ENCODE assay signal across 9 cellular contexts in the genomic region with DNA sequence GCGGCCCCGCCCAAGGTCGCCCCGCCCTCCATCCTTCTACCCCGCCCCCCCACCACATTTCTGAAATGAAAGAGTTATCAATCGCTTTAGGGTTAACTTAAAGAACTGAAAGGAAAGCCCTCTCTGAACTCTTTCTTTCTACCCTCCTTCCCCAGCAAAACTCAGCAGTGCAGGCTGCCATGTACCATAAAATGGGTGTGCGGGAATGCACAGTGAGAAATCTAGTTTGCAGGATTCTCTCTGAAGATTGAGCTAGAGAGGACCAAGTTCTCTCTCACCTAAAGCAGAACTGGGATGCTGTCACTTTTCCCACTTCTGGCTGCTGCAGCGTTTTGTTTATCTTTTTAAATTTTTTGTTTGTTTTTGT.
DNase-seq lines count a peak whose midpoint lies in the region; ATAC-seq and TF ChIP-seq lines count a peak whose summit lies in the region.
"Had no signal": no experiment of that assay in that cellular context is flagged by ENCODE, and none has a peak within 500 bp of the region (broad histone marks: within the 10 kb centered on the region; RNA-seq: fewer than 3 reads in every experiment).

No MANE protein-coding gene starts in this region.

- peaks cover 0 to 20% (median 2%) of the 10 kb centered on the region in 9 donors for H3K27me3 ChIP-seq in heart left ventricle
- no peaks in the 10 kb centered on the region for H3K27me3 ChIP-seq in breast epithelium
- no peaks in the 10 kb centered on the region for H3K27me3 ChIP-seq in vagina

- peak in 1 of 4 donors; percentile 7 for ATAC-seq in heart left ventricle

- WGBS in heart left ventricle, 4 donors, result 8 to 24% (median 9%) methylated on average over 3 to 8 of the region's 8 CpGs
- WGBS in mesodermal cell (ENCODE audit: insufficient coverage in 2 of 2), 2 experiments, result 100% methylated on average over 1 of the region's 8 CpGs

- H3K4me1 ChIP-seq in heart left ventricle, result peaks cover 0 to 15% (median 1%) of the 10 kb centered on the region in 12 donors
- no peaks in the 10 kb centered on the region for H3K4me1 ChIP-seq in breast epithelium
- H3K4me1 ChIP-seq in mesodermal cell (ENCODE audit: control insufficient read depth, insufficient read depth, low read length, poor library complexity, severe bottlenecking), result no peaks in the 10 kb centered on the region
- peaks cover 5% of the 10 kb centered on the region for H3K4me1 ChIP-seq in vagina

- H3K27ac ChIP-seq in heart left ventricle (peak overlapping the region in 1 of 12 donors; percentile 52), breast epithelium (no peak overlapping the region), mesodermal cell (ENCODE audit: low read depth, low read length, severe bottlenecking) (no peak overlapping the region), vagina (no peak overlapping the region)

- H3K4me3 ChIP-seq in heart left ventricle (peak overlapping the region; percentile 18 to 64 (median 56)), breast epithelium (peak overlapping the region; percentile 46 to 70 (median 58)), mesodermal cell (ENCODE audit: extremely low read depth, insufficient read depth, low read length, poor library complexity, severe bottlenecking) (peak overlapping the region; percentile 51), vagina (peak overlapping the region; percentile 45 to 49)

- TF ChIP-seq POLR2A in heart left ventricle (IDR thresholded peaks at IDR 0.05) (no peak), breast epithelium (IDR thresholded peaks at IDR 0.05) (no peak), vagina (IDR thresholded peaks at IDR 0.05) (no peak)

- H3K9me3 ChIP-seq in heart left ventricle, result no peaks in the 10 kb centered on the region
- no peaks in the 10 kb centered on the region for H3K9me3 ChIP-seq in breast epithelium
- H3K9me3 ChIP-seq in mesodermal cell (ENCODE audit: control insufficient read depth, low read length), result no peaks in the 10 kb centered on the region
- H3K9me3 ChIP-seq in vagina, result no peaks in the 10 kb centered on the region

- no peak for TF ChIP-seq CTCF in heart left ventricle (IDR thresholded peaks at IDR 0.05)
- TF ChIP-seq CTCF in breast epithelium (IDR thresholded peaks at IDR 0.05), result no peak
- TF ChIP-seq CTCF in vagina (IDR thresholded peaks at IDR 0.05), result no peak

- DNase-seq in heart left ventricle (no peak), cardiac septum (ENCODE audit: low spot score) (no peak), breast epithelium (ENCODE audit: low spot score in 2 of 2) (no peak), vagina (ENCODE audit: extremely low spot score in 2 of 2) (no peak), middle frontal gyrus (ENCODE audit: extremely low spot score, low spot score) (no peak), foreskin melanocyte (no peak), NCI-H187 treated with DMSO at 0.1 percent for 48 hours (lab: John Stamatoyannopoulos, UW) (no peak)
- DNase-seq: DND-41 had no signal

- no peaks in the 10 kb centered on the region for H3K36me3 ChIP-seq in heart left ventricle
- no peaks in the 10 kb centered on the region for H3K36me3 ChIP-seq in breast epithelium
- no peaks in the 10 kb centered on the region for H3K36me3 ChIP-seq in mesodermal cell (ENCODE audit: control insufficient read depth, insufficient read depth, low read length)
- H3K36me3 ChIP-seq in vagina, result no peaks in the 10 kb centered on the region

- intact Hi-C loops in heart left ventricle (cut with DNase I), result loop anchor here in 1 of 10 donors (10.0 kb wide), 1 partner anchor 330 kb away; no protein-coding TSS in a partner anchor
- intact Hi-C loops in cardiac septum (cut with DNase I), result no loop called here
- intact Hi-C loops in breast epithelium (cut with DNase I; ENCODE audit: low total_unique reads), result no loop called here
- intact Hi-C loops in vagina (cut with DNase I), result no loop called here
